In the genomic region with DNA sequence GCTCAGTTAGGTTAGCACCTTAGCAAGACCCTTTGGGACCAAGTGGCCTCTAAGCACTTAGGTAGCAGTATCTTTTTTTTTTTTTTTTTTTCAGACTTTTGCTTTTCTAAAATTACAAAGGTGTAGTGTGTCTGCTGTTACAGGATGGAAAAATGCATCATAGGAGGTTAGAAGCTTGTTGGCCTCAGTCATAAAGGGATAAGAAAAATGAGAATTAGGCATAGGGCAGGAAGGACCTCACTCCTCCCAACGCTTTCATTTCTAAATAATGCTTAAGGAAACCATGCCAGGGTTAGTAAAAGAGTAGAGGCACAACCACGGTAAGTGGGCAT, we compare ENCODE assay signal across 8 cellular contexts. TPM values are rescaled to one million over a fixed set of nuclear protein-coding genes. Genes with fewer than 3 reads are reported as not detected.
A peak's percentile ranks its signal among the peaks of the same experiment; 100 is the strongest.
DNase-seq lines count a peak whose midpoint lies in the region; ATAC-seq and TF ChIP-seq lines count a peak whose summit lies in the region.

No MANE protein-coding gene starts in this region.

- peaks cover 16% of the 10 kb centered on the region for H3K4me1 Mint-ChIP-seq in activated CD4-positive, alpha-beta T cell treated with anti-CD3 and anti-CD28 coated beads, Interleukin-2, amount 10 ng/mL, durations not matched to agents 24 days and 14 days

- H3K9me3 ChIP-seq in adipocyte (ENCODE audit: control insufficient read depth, low read length), result no peaks in the 10 kb centered on the region
- H3K9me3 ChIP-seq in left lung, result no peaks in the 10 kb centered on the region
- H3K9me3 ChIP-seq in thymus (ENCODE audit: control insufficient read depth), result no peaks in the 10 kb centered on the region

- H3K4me1 ChIP-seq in adipocyte (ENCODE audit: control insufficient read depth, insufficient read depth, low read length) (peaks cover 2% of the 10 kb centered on the region), left lung (no peaks in the 10 kb centered on the region), thymus (ENCODE audit: control insufficient read depth, insufficient read depth, low read length) (no peaks in the 10 kb centered on the region)

- H3K36me3 ChIP-seq in adipocyte (ENCODE audit: control insufficient read depth, insufficient read depth, low read length, severe bottlenecking) (no peaks in the 10 kb centered on the region), left lung (no peaks in the 10 kb centered on the region), thymus (ENCODE audit: control insufficient read depth, insufficient read depth) (no peaks in the 10 kb centered on the region)

- H3K4me3 ChIP-seq in adipocyte (ENCODE audit: low read length) (peak overlapping the region; percentile 89), left lung (peak overlapping the region; percentile 38 to 58), thymus (ENCODE audit: low read length) (peak overlapping the region; percentile 71)

- H3K36me3 Mint-ChIP-seq in activated CD4-positive, alpha-beta T cell treated with anti-CD3 and anti-CD28 coated beads, Interleukin-2, amount 10 ng/mL, durations not matched to agents 24 days and 14 days (ENCODE audit: low read depth), result peaks cover 2% of the 10 kb centered on the region

- no peaks in the 10 kb centered on the region for H3K27me3 Mint-ChIP-seq in activated CD4-positive, alpha-beta T cell treated with anti-CD3 and anti-CD28 coated beads, Interleukin-2, amount 10 ng/mL, durations not matched to agents 24 days and 14 days

- peak overlapping the region; percentile 74 for H3K9ac ChIP-seq in adipocyte (ENCODE audit: low read length)

- intact Hi-C loops in activated CD4-positive, alpha-beta T cell treated with anti-CD3 and anti-CD28 coated beads, Interleukin-2, amount 10 ng/mL, durations not matched to agents 24 days and 14 days (cut with micrococcal nuclease), result loop anchor here (5.0 to 10.0 kb wide), 2 partner anchors 632 to 716 kb away; partner anchors contain the start of gene INTS6L
- intact Hi-C loops in left lung (cut with DNase I), result no loop called here

- H3K27me3 ChIP-seq in adipocyte (replicated peaks; ENCODE audit: control insufficient read depth, insufficient read depth, low read length) (peaks cover 4% of the 10 kb centered on the region), left lung (no peaks in the 10 kb centered on the region), thymus (ENCODE audit: control insufficient read depth, insufficient read depth) (no peaks in the 10 kb centered on the region)

- H3K27ac ChIP-seq in left lung (peak overlapping the region; percentile 82 to 88), thymus (ENCODE audit: low read depth) (peak overlapping the region; percentile 88)

- no peaks in the 10 kb centered on the region for H3K9me3 Mint-ChIP-seq in activated CD4-positive, alpha-beta T cell treated with anti-CD3 and anti-CD28 coated beads, Interleukin-2, amount 10 ng/mL, durations not matched to agents 24 days and 14 days

- no peak for ATAC-seq in left lung

- DNase-seq in activated CD4-positive, alpha-beta T cell treated with anti-CD3 and anti-CD28 coated beads, Interleukin-2, amount 10 ng/mL, durations not matched to agents 24 days and 14 days, result no peak
- no peak for DNase-seq in activated CD4-positive, alpha-beta T cell treated with anti-CD3 and anti-CD28 coated beads, Interleukin-2, amount 50 U/mL, for 4 hours
- no peak for DNase-seq in adipocyte (ENCODE audit: low read depth)
- DNase-seq in left lung, result no peak
- no peak for DNase-seq in H4 (ENCODE audit: low spot score)
- no peak for DNase-seq in C1 segment of cervical spinal cord (lab: John Stamatoyannopoulos, UW)
- no peak for DNase-seq in activated CD4-positive, alpha-beta T cell treated with anti-CD3 and anti-CD28 coated beads for 4 hours

- TF ChIP-seq CTCF in left lung (IDR thresholded peaks at IDR 0.05), result no peak

- H3K4me3 Mint-ChIP-seq in activated CD4-positive, alpha-beta T cell treated with anti-CD3 and anti-CD28 coated beads, Interleukin-2, amount 10 ng/mL, durations not matched to agents 24 days and 14 days, result peak overlapping the region; percentile 94

- peak overlapping the region; percentile 99 for H3K27ac Mint-ChIP-seq in activated CD4-positive, alpha-beta T cell treated with anti-CD3 and anti-CD28 coated beads, Interleukin-2, amount 10 ng/mL, durations not matched to agents 24 days and 14 days

- WGBS in thymus, result 3% methylated on average over 2 of the region's 2 CpGs

RNA-seq across cellular contexts. Expression of gene PABIR2, which starts 9.7 kb away (rescaled TPM):
- 42.6 and 43.4 TPM in 2 replicates for total RNA-seq in activated CD4-positive, alpha-beta T cell treated with anti-CD3 and anti-CD28 coated beads, Interleukin-2, amount 10 ng/mL, durations not matched to agents 24 days and 14 days
- total RNA-seq in left lung, result 10 to 100 TPM; 17.0 to 20.6 TPM
- 61.0 TPM for polyA plus RNA-seq in thymus
- total RNA-seq in H4 (2014; rRNA removed; shearing (Covaris generic)), result 12.8 and 14.8 TPM in 2 replicates
